In genomic region chr6:16769986-16770376, GRCh38 we compare ENCODE assay signal across 11 cellular contexts. TPM values are rescaled to one million over a fixed set of nuclear protein-coding genes. Genes with fewer than 3 reads are reported as not detected.
DNase-seq lines count a peak whose midpoint lies in the region; ATAC-seq and TF ChIP-seq lines count a peak whose summit lies in the region.
"Had no signal": no experiment of that assay in that cellular context is flagged by ENCODE, and none has a peak within 500 bp of the region (broad histone marks: within the 10 kb centered on the region; RNA-seq: fewer than 3 reads in every experiment).

No MANE protein-coding gene starts in this region.

- WGBS in adrenal gland, 4 donors = 69 to 85% (median 74%) methylated on average over 5 of the region's 5 CpGs
- WGBS in hepatocyte (ENCODE audit: low lambda C conversion rate, missing lambda C conversion rate) = 74% methylated on average over 5 of the region's 5 CpGs

- TF ChIP-seq CTCF in thoracic aorta (IDR thresholded peaks at IDR 0.05) (no peak), adrenal gland (IDR thresholded peaks at IDR 0.05) (no peak), hepatocyte (IDR thresholded peaks at IDR 0.05; ENCODE audit: poor library complexity) (no peak)

- CTCF ChIA-PET in activated CD8-positive, alpha-beta memory T cell treated with anti-CD3 and anti-CD28 coated beads, Interleukin-2, amount 10 ng/mL, durations not matched to agents 7 days and 5 days (lab: Charles Lee) = interaction anchor here (0.8 to 2.2 kb wide), 9 partner anchors 12 to 530 kb away, joined by 3 to 12 read pairs (median 4); no protein-coding TSS in a partner anchor

- peaks cover 63% of the 10 kb centered on the region for H3K4me1 Mint-ChIP-seq in activated CD8-positive, alpha-beta memory T cell treated with anti-CD3 and anti-CD28 coated beads, Interleukin-2, amount 10 ng/mL, durations not matched to agents 7 days and 5 days
- peaks cover 59 to 71% of the 10 kb centered on the region in 2 donors for H3K4me1 Mint-ChIP-seq in immature natural killer cell

- H3K9me2 ChIP-seq in hepatocyte (replicated peaks; ENCODE audit: insufficient read depth) = no peaks in the 10 kb centered on the region

- H3K36me3 Mint-ChIP-seq in activated CD8-positive, alpha-beta memory T cell treated with anti-CD3 and anti-CD28 coated beads, Interleukin-2, amount 10 ng/mL, durations not matched to agents 7 days and 5 days = peaks cover 8% of the 10 kb centered on the region
- no peaks in the 10 kb centered on the region for H3K36me3 Mint-ChIP-seq in immature natural killer cell

- H3K4me1 ChIP-seq in thoracic aorta (ENCODE audit: control insufficient read depth in 1 of 2, low read depth in 2 of 2) (peaks cover 21 to 55% of the 10 kb centered on the region in 2 donors), adrenal gland (replicated peaks in 1 of 2) (peaks cover 4 to 31% of the 10 kb centered on the region in 2 donors), hepatocyte (ENCODE audit: insufficient read depth) (peaks cover 23% of the 10 kb centered on the region)

- TF ChIP-seq POLR2A in adrenal gland (IDR thresholded peaks at IDR 0.05) = no peak

- H3K27me3 ChIP-seq in thoracic aorta (replicated peaks; ENCODE audit: insufficient read depth) = no peaks in the 10 kb centered on the region
- H3K27me3 ChIP-seq in adrenal gland = no peaks in the 10 kb centered on the region
- H3K27me3 ChIP-seq in hepatocyte = no peaks in the 10 kb centered on the region

- H3K4me3 Mint-ChIP-seq in activated CD8-positive, alpha-beta memory T cell treated with anti-CD3 and anti-CD28 coated beads, Interleukin-2, amount 10 ng/mL, durations not matched to agents 7 days and 5 days = no peak overlapping the region
- H3K4me3 Mint-ChIP-seq in immature natural killer cell = peak overlapping the region; percentile 8 to 73 (median 61)
- H3K4me3 Mint-ChIP-seq: nephron progenitor cell had no signal

- no peak overlapping the region for H2AFZ ChIP-seq in hepatocyte

- no peak for ATAC-seq in activated CD8-positive, alpha-beta memory T cell treated with anti-CD3 and anti-CD28 coated beads, Interleukin-2, amount 10 ng/mL, durations not matched to agents 7 days and 5 days
- ATAC-seq in thoracic aorta (ENCODE audit: insufficient number of reproducible peaks, low FRiP score, low read depth) = no peak
- no peak for ATAC-seq in HG03196 (IDR thresholded peaks at IDR 0.05; ENCODE audit: unreplicated experiment)

- intact Hi-C loops in adrenal gland (cut with DNase I) = loop anchor here (10.0 kb wide), 5 partner anchors 95 to 435 kb away; no protein-coding TSS in a partner anchor

- H3K27ac ChIP-seq in thoracic aorta = peak overlapping the region; percentile 55 to 56
- H3K27ac ChIP-seq in adrenal gland = peak overlapping the region in 1 of 5 donors; percentile 11
- no peak overlapping the region for H3K27ac ChIP-seq in hepatocyte

- H3K4me3 ChIP-seq in thoracic aorta = no peak overlapping the region
- H3K4me3 ChIP-seq in adrenal gland = no peak overlapping the region
- H3K4me3 ChIP-seq in hepatocyte = no peak overlapping the region

- no peaks in the 10 kb centered on the region for H3K9me3 Mint-ChIP-seq in activated CD8-positive, alpha-beta memory T cell treated with anti-CD3 and anti-CD28 coated beads, Interleukin-2, amount 10 ng/mL, durations not matched to agents 7 days and 5 days (ENCODE audit: low read depth)
- no peaks in the 10 kb centered on the region for H3K9me3 Mint-ChIP-seq in immature natural killer cell
- H3K9me3 Mint-ChIP-seq: nephron progenitor cell had no signal

- peak overlapping the region; percentile 11 for H3K27ac Mint-ChIP-seq in activated CD8-positive, alpha-beta memory T cell treated with anti-CD3 and anti-CD28 coated beads, Interleukin-2, amount 10 ng/mL, durations not matched to agents 7 days and 5 days
- H3K27ac Mint-ChIP-seq in immature natural killer cell = peak overlapping the region; percentile 77 to 88 (median 86)
- H3K27ac Mint-ChIP-seq: nephron progenitor cell had no signal

- H3K9me3 ChIP-seq in thoracic aorta (no peaks in the 10 kb centered on the region), adrenal gland (replicated peaks in 1 of 3) (no peaks in the 10 kb centered on the region), hepatocyte (ENCODE audit: low read depth) (no peaks in the 10 kb centered on the region)

- H4K20me1 ChIP-seq in hepatocyte (ENCODE audit: insufficient read depth, poor library complexity, severe bottlenecking) = no peaks in the 10 kb centered on the region

- H3K36me3 ChIP-seq in thoracic aorta = no peaks in the 10 kb centered on the region
- H3K36me3 ChIP-seq in adrenal gland (replicated peaks in 1 of 2) = no peaks in the 10 kb centered on the region
- H3K36me3 ChIP-seq in hepatocyte (replicated peaks; ENCODE audit: insufficient read depth, low read depth) = no peaks in the 10 kb centered on the region

- DNase-seq in activated CD8-positive, alpha-beta memory T cell treated with anti-CD3 and anti-CD28 coated beads, Interleukin-2, amount 10 ng/mL, durations not matched to agents 7 days and 5 days = no peak
- DNase-seq in activated CD8-positive, alpha-beta memory T cell treated with anti-CD3 and anti-CD28 coated beads, Interleukin-2, amount 50 U/mL, for 4 hours = no peak
- DNase-seq in amniotic stem cell (lab: John Stamatoyannopoulos, UW) = peak; percentile 30
- no peak for DNase-seq in immature natural killer cell
- no peak for DNase-seq in thoracic aorta (ENCODE audit: low spot score)
- no peak for DNase-seq in adrenal gland
- DNase-seq in hepatocyte (ENCODE audit: low spot score) = no peak
- DNase-seq: activated T-cell treated with anti-CD3 and anti-CD28 coated beads, Interleukin-2, amount 50 U/mL, for 1 hour; NCI-H1694; nephron progenitor cell had no signal

- H3K79me2 ChIP-seq in hepatocyte = no peaks in the 10 kb centered on the region

- no peak overlapping the region for H3K4me2 ChIP-seq in hepatocyte

- H3K27me3 Mint-ChIP-seq in activated CD8-positive, alpha-beta memory T cell treated with anti-CD3 and anti-CD28 coated beads, Interleukin-2, amount 10 ng/mL, durations not matched to agents 7 days and 5 days = no peaks in the 10 kb centered on the region
- H3K27me3 Mint-ChIP-seq in immature natural killer cell (ENCODE audit: low read depth in 3 of 3) = peaks cover 2 to 7% (median 4%) of the 10 kb centered on the region in 3 donors

RNA-seq across cellular contexts. Expression of gene ATXN1, which starts 8.7 kb away (rescaled TPM):
- total RNA-seq in activated CD8-positive, alpha-beta memory T cell treated with anti-CD3 and anti-CD28 coated beads, Interleukin-2, amount 10 ng/mL, durations not matched to agents 7 days and 5 days = 100 to 1,000 TPM in 1 of 2 experiments, 10 to 100 TPM in 1; 84.6 to 117 TPM
- polyA plus RNA-seq in immature natural killer cell = 10 to 100 TPM in 1 of 3 donors, 1 to 10 TPM in 2; 6.9 to 14.7 (median 8.0) TPM
- total RNA-seq in thoracic aorta = 10 to 100 TPM; 59.8 to 62.4 TPM
- total RNA-seq in adrenal gland = 10 to 100 TPM; 19.1 to 51.3 (median 34.5) TPM
- polyA plus RNA-seq in adrenal gland = 10 to 100 TPM in 1 of 3 donors, 1 to 10 TPM in 2; 3.4 to 10.7 (median 5.2) TPM
- 28.7 and 32.6 TPM in 2 replicates for total RNA-seq in hepatocyte
- polyA plus RNA-seq in hepatocyte = 14.7 and 16.3 TPM in 2 replicates
